In the genomic region with DNA sequence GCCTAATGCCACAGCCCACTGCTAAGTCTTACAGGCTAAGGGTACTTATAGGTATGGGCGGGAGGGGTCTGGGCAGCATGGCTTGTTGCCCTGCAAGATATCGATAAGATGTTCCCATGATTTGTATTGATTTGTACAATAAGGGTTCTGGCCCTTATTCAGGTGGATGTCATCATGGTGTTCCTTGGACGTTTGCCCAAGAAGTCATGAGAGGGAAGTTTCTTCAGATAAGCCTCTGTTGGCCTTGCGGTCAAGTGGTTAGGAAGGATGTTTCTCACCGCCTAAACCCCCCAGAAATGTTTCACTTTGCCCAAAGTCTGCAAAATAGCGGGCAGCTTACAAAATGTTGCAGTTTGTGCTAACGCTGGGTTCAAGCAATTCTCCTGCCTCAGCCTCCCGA, we compare ENCODE assay signal across 2 cellular contexts.
TF ChIP-seq lines count a peak whose summit lies in the region.

No MANE protein-coding gene starts in this region.

TF ChIP-seq in endothelial cell of umbilical vein, 7 proteins besides CTCF, POLR2A, EP300 and RAD21 (continued from another document):
- TF ChIP-seq, protein P1, sequence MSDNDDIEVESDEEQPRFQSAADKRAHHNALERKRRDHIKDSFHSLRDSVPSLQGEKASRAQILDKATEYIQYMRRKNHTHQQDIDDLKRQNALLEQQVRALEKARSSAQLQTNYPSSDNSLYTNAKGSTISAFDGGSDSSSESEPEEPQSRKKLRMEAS (IDR thresholded peaks at IDR 0.05; ENCODE audit: insufficient read depth, insufficient read length): no peak
- TF ChIP-seq MYC (IDR thresholded peaks at IDR 0.05; ENCODE audit: low read depth, low read length) (no peak), POLR2AphosphoS5 (IDR thresholded peaks at IDR 0.05; ENCODE audit: insufficient read depth, low read depth, low read length) (no peak), FOS (IDR thresholded peaks at IDR 0.05; ENCODE audit: borderline replicate concordance, insufficient read depth, low read length) (no peak), GATA2 (IDR thresholded peaks at IDR 0.05; ENCODE audit: insufficient read depth, insufficient read length, low read depth, low read length) (no peak)
TF ChIP-seq in endothelial cell of umbilical vein: peak in this region for 0.

TF ChIP-seq in SK-N-SH, 30 proteins besides CTCF, POLR2A, EP300 and RAD21 (continued from another document):
- TF ChIP-seq FOXM1 (IDR thresholded peaks at IDR 0.05; ENCODE audit: low read depth): no peak
- no peak for TF ChIP-seq NFIC (IDR thresholded peaks at IDR 0.05; ENCODE audit: borderline replicate concordance)
- TF ChIP-seq TEAD4 (IDR thresholded peaks at IDR 0.05; ENCODE audit: borderline replicate concordance, insufficient read depth): no peak
- no peak for TF ChIP-seq EZH2phosphoT487 (IDR thresholded peaks at IDR 0.05; ENCODE audit: borderline replicate concordance, low read depth)
- TF ChIP-seq, protein P2, sequence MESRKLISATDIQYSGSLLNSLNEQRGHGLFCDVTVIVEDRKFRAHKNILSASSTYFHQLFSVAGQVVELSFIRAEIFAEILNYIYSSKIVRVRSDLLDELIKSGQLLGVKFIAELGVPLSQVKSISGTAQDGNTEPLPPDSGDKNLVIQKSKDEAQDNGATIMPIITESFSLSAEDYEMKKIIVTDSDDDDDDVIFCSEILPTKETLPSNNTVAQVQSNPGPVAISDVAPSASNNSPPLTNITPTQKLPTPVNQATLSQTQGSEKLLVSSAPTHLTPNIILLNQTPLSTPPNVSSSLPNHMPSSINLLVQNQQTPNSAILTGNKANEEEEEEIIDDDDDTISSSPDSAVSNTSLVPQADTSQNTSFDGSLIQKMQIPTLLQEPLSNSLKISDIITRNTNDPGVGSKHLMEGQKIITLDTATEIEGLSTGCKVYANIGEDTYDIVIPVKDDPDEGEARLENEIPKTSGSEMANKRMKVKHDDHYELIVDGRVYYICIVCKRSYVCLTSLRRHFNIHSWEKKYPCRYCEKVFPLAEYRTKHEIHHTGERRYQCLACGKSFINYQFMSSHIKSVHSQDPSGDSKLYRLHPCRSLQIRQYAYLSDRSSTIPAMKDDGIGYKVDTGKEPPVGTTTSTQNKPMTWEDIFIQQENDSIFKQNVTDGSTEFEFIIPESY (IDR thresholded peaks at IDR 0.05; ENCODE audit: borderline replicate concordance, low read depth): no peak
- no peak for TF ChIP-seq GATA2 (CRISPR knock-in tag; IDR thresholded peaks at IDR 0.05)
- TF ChIP-seq TCF12 (IDR thresholded peaks at IDR 0.05): no peak
- no peak for TF ChIP-seq RXRA (IDR thresholded peaks at IDR 0.05; ENCODE audit: borderline replicate concordance, low read depth)
- no peak for TF ChIP-seq TAF1 (IDR thresholded peaks at IDR 0.05; ENCODE audit: borderline replicate concordance, low read depth, low read length)
- TF ChIP-seq SMC3 (IDR thresholded peaks at IDR 0.05; ENCODE audit: low read depth, low read length): no peak
- TF ChIP-seq SIN3A (IDR thresholded peaks at IDR 0.05; ENCODE audit: borderline replicate concordance, low read depth, low read length): no peak
- TF ChIP-seq, protein P3, sequence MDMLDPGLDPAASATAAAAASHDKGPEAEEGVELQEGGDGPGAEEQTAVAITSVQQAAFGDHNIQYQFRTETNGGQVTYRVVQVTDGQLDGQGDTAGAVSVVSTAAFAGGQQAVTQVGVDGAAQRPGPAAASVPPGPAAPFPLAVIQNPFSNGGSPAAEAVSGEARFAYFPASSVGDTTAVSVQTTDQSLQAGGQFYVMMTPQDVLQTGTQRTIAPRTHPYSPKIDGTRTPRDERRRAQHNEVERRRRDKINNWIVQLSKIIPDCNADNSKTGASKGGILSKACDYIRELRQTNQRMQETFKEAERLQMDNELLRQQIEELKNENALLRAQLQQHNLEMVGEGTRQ (IDR thresholded peaks at IDR 0.05; ENCODE audit: borderline replicate concordance, low read depth, low read length): no peak
- no peak for TF ChIP-seq MXI1 (IDR thresholded peaks at IDR 0.05; ENCODE audit: low read depth, low read length)
- TF ChIP-seq YY1 (IDR thresholded peaks at IDR 0.05; ENCODE audit: low read depth): no peak
- TF ChIP-seq JUND (IDR thresholded peaks at IDR 0.05): no peak
- TF ChIP-seq PBX3 (IDR thresholded peaks at IDR 0.05): no peak
